ENCODE assay signal across 18 cellular contexts in the genomic region with DNA sequence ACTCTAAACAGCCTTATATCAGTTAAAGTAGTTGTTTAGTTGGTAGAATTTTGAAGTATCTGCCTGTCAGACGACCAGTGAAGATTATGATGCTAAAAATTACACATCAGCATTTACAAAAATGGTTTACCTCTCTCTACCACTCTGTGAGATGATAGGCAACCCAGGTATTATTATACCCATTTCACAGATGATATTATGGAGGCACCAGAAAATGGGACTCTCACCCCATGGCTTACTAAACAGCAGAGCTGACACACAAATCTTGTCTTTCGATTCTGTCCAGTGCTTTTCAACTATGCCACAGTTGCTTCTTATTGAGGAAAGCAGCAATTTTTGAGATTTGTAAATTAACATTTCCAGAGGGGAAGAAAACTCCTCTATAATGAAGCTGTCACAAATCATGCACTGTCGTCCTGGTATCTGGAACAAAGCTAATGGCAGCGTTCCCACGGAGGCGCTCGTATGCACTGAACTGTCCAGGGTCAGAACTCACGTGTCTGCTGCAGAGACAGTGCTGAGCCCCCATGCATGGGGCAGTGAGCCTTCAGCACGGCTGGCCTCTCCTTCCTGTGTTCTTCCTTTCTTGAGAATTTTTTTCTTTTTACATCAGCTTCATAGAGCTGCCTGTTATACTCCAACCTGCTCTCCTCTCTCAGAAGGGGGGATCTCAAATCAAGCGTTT.
DNase-seq lines count a peak whose midpoint lies in the region; ATAC-seq and TF ChIP-seq lines count a peak whose summit lies in the region.
"Had no signal": no experiment of that assay in that cellular context is flagged by ENCODE, and none has a peak within 500 bp of the region (broad histone marks: within the 10 kb centered on the region; RNA-seq: fewer than 3 reads in every experiment).

No MANE protein-coding gene starts in this region.

- peaks cover 4% of the 10 kb centered on the region for H3K27me3 Mint-ChIP-seq in nephron progenitor cell (ENCODE audit: low read depth, poor library complexity)
- peaks cover 26% of the 10 kb centered on the region for H3K27me3 Mint-ChIP-seq in activated T-helper 17 cell treated with anti-CD3 and anti-CD28 coated beads, Interleukin-2, amount 50 U/mL, for 72 hours

- H3K4me1 Mint-ChIP-seq in nephron progenitor cell, result peaks cover 18% of the 10 kb centered on the region
- no peaks in the 10 kb centered on the region for H3K4me1 Mint-ChIP-seq in activated T-helper 17 cell treated with anti-CD3 and anti-CD28 coated beads, Interleukin-2, amount 50 U/mL, for 72 hours

- H3K27me3 ChIP-seq in left ventricle myocardium inferior (ENCODE audit: low read depth), result no peaks in the 10 kb centered on the region

- no peak overlapping the region for H3K4me3 Mint-ChIP-seq in nephron progenitor cell
- H3K4me3 Mint-ChIP-seq in activated T-helper 17 cell treated with anti-CD3 and anti-CD28 coated beads, Interleukin-2, amount 50 U/mL, for 72 hours, result no peak overlapping the region

- intact Hi-C loops in left ventricle myocardium superior (cut with micrococcal nuclease), result no loop called here
- intact Hi-C loops in left ventricle myocardium inferior (cut with micrococcal nuclease), result no loop called here

- ATAC-seq in left ventricle myocardium superior (peak; percentile 30), HG02970 (IDR thresholded peaks at IDR 0.05; ENCODE audit: low FRiP score, unreplicated experiment) (no peak), HG03442 (IDR thresholded peaks at IDR 0.05; ENCODE audit: unreplicated experiment) (no peak)
- no peak for ATAC-seq in activated T-helper 17 cell treated with anti-CD3 and anti-CD28 coated beads, Interleukin-2, amount 50 U/mL, for 72 hours (replicated peaks)
- ATAC-seq: HCT116, PC-3 had no signal

- DNase-seq in left ventricle myocardium superior (no peak), left ventricle myocardium inferior (no peak), iris pigment epithelial cell (ENCODE audit: low read depth) (peak; percentile 17), nephron progenitor cell (peak; percentile 20), OCI-M1 (lab: John Stamatoyannopoulos, UW) (no peak)
- DNase-seq: C1 segment of cervical spinal cord; DMS53; KG1; NCI-H1092; NCI-H1694; NCI-H2107; NCI-H69; NK-92 treated with Interleukin-12 subunit alpha and Interleukin-12 subunit beta, amount 100 ng/mL, for 24 hours; PC-3 had no signal

- H3K27ac ChIP-seq in left ventricle myocardium inferior (replicated peaks), result no peak overlapping the region

- H3K9me3 ChIP-seq in left ventricle myocardium inferior (replicated peaks), result no peaks in the 10 kb centered on the region

- H3K27ac Mint-ChIP-seq in nephron progenitor cell, result no peak overlapping the region
- no peak overlapping the region for H3K27ac Mint-ChIP-seq in activated T-helper 17 cell treated with anti-CD3 and anti-CD28 coated beads, Interleukin-2, amount 50 U/mL, for 72 hours

- no peak overlapping the region for H3K4me3 ChIP-seq in left ventricle myocardium inferior

- peaks cover 8% of the 10 kb centered on the region for H3K9me3 Mint-ChIP-seq in nephron progenitor cell
- no peaks in the 10 kb centered on the region for H3K9me3 Mint-ChIP-seq in activated T-helper 17 cell treated with anti-CD3 and anti-CD28 coated beads, Interleukin-2, amount 50 U/mL, for 72 hours

- H3K36me3 ChIP-seq in left ventricle myocardium inferior, result no peaks in the 10 kb centered on the region

- H3K36me3 Mint-ChIP-seq in nephron progenitor cell (ENCODE audit: low read depth), result no peaks in the 10 kb centered on the region
- no peaks in the 10 kb centered on the region for H3K36me3 Mint-ChIP-seq in activated T-helper 17 cell treated with anti-CD3 and anti-CD28 coated beads, Interleukin-2, amount 50 U/mL, for 72 hours (ENCODE audit: low read depth)

- no peaks in the 10 kb centered on the region for H3K4me1 ChIP-seq in left ventricle myocardium inferior

- no peak for TF ChIP-seq CTCF in left ventricle myocardium inferior (IDR thresholded peaks at IDR 0.05; ENCODE audit: borderline replicate concordance)
- TF ChIP-seq CTCF in nephron progenitor cell (IDR thresholded peaks at IDR 0.05), result no peak

Comparison
In these comparisons a context has a peak if more than half of its experiments do, and no peak if none do; other contexts are left out.
1. DNase-seq: peak in iris pigment epithelial cell (single experiment) and nephron progenitor cell (single experiment); none in left ventricle myocardium superior (single experiment), left ventricle myocardium inferior (single experiment) and OCI-M1 (single experiment).